1 cellular context compared by ENCODE assay signal in genomic region chr22:17009640-17010291, GRCh38.
TF ChIP-seq lines count a peak whose summit lies in the region.

No MANE protein-coding gene starts in this region.

TF ChIP-seq in GM23338, 12 proteins besides CTCF, POLR2A, EP300 and RAD21:
- TF ChIP-seq REST (IDR thresholded peaks at IDR 0.05; ENCODE audit: unreplicated experiment) (no peak), ZNF114 (CRISPR knock-in tag; IDR thresholded peaks at IDR 0.05) (no peak), CREB1 (CRISPR knock-in tag; IDR thresholded peaks at IDR 0.05; ENCODE audit: low read depth) (no peak), JUNB (IDR thresholded peaks at IDR 0.05; ENCODE audit: unreplicated experiment) (no peak), EZH2 (IDR thresholded peaks at IDR 0.05; ENCODE audit: low read depth, unreplicated experiment) (no peak), POLR2AphosphoS5 (IDR thresholded peaks at IDR 0.05; ENCODE audit: low read depth) (no peak), EZH2phosphoT487 (IDR thresholded peaks at IDR 0.05; ENCODE audit: unreplicated experiment) (no peak), ZNF462 (CRISPR knock-in tag; IDR thresholded peaks at IDR 0.05) (no peak), NANOG (IDR thresholded peaks at IDR 0.05; ENCODE audit: borderline replicate concordance) (no peak), STAT1 (IDR thresholded peaks at IDR 0.05; ENCODE audit: unreplicated experiment) (no peak), ZNF331 (CRISPR knock-in tag; IDR thresholded peaks at IDR 0.05; ENCODE audit: low read depth) (no peak), ETS1 (IDR thresholded peaks at IDR 0.05) (no peak)
TF ChIP-seq in GM23338: peak in this region for 0.
